Comparison of ENCODE assay signal across 15 cellular contexts in genomic region chr3:177378168-177378567, GRCh38.
A peak's percentile ranks its signal among the peaks of the same experiment; 100 is the strongest.
DNase-seq lines count a peak whose midpoint lies in the region; ATAC-seq and FAIRE-seq lines count a peak whose summit lies in the region.
"Had no signal": no experiment of that assay in that cellular context is flagged by ENCODE, and none has a peak within 500 bp of the region (broad histone marks: within the 10 kb centered on the region; RNA-seq: fewer than 3 reads in every experiment).

No MANE protein-coding gene starts in this region.

- no peaks in the 10 kb centered on the region for H3K36me3 Mint-ChIP-seq in effector memory CD8-positive, alpha-beta T cell (ENCODE audit: insufficient read depth)

- H3K27ac Mint-ChIP-seq in effector memory CD8-positive, alpha-beta T cell: peak overlapping the region in 1 of 2 donors; percentile 45
- H3K27ac Mint-ChIP-seq: HFFc6 had no signal

- no peaks in the 10 kb centered on the region for H3K27me3 Mint-ChIP-seq in effector memory CD8-positive, alpha-beta T cell

- FAIRE-seq in GM18507 (lab: Jason Lieb, UNC): peak; percentile 84
- FAIRE-seq: islet of Langerhans had no signal

- H3K9me3 Mint-ChIP-seq in effector memory CD8-positive, alpha-beta T cell: no peaks in the 10 kb centered on the region

- DNase-seq in GM18507 (ENCODE audit: extremely low spot score, insufficient read length, low read depth) (no peak), NCI-H446 (lab: John Stamatoyannopoulos, UW) (no peak), LoVo (ENCODE audit: low spot score) (no peak)
- no peak for DNase-seq in effector memory CD8-positive, alpha-beta T cell
- no peak for DNase-seq in activated CD4-positive, alpha-beta T cell treated with anti-CD3 and anti-CD28 coated beads, Interleukin-2, amount 50 U/mL, for 48 hours
- DNase-seq: activated CD4-positive, alpha-beta T cell treated with anti-CD3 and anti-CD28 coated beads for 4 hours; activated naive CD4-positive, alpha-beta T cell; HFFc6; NCI-H524; nephron progenitor cell; stimulated activated CD8-positive, alpha-beta memory T cell treated with anti-CD3 and anti-CD28 coated beads, Interleukin-4, amount 100 ng/mL, for 48 hours had no signal

- peak; percentile 54 for ATAC-seq in GM21390 (IDR thresholded peaks at IDR 0.05; ENCODE audit: unreplicated experiment)
- peak; percentile 69 for ATAC-seq in HG03108 (IDR thresholded peaks at IDR 0.05; ENCODE audit: unreplicated experiment)
- peak; percentile 85 for ATAC-seq in effector memory CD8-positive, alpha-beta T cell (replicated peaks)
- ATAC-seq in HG03354 (IDR thresholded peaks at IDR 0.05; ENCODE audit: poor library complexity, severe bottlenecking, unreplicated experiment): no peak

- H3K4me3 Mint-ChIP-seq in effector memory CD8-positive, alpha-beta T cell: no peak overlapping the region
- H3K4me3 Mint-ChIP-seq: HFFc6, nephron progenitor cell had no signal

- peaks cover 0 to 4% of the 10 kb centered on the region in 2 donors for H3K4me1 Mint-ChIP-seq in effector memory CD8-positive, alpha-beta T cell (ENCODE audit: low read depth in 2 of 2)
